In the genomic region with DNA sequence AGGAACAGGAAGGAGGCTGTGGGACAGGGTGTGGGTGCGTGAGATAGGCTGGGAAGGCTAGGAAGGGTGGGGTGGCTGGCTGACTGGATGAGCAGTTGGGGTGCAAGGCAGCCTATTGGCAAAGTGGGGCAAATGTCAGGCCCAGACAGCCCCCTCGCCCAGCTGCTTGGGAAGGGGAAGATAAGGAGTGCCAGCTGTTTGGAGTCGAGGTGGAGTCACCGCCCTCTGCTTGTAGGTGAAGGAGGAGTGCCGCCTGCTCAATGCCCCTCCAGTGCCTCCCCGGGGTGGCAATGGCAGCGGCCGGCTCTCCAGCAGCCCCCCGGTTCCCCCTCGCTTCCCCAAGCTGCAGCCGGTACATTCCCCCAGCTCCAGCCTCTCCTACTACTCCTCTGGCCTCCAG, we compare ENCODE assay signal across 1 cellular context.
A peak's percentile ranks its signal among the peaks of the same experiment; 100 is the strongest.
TF ChIP-seq lines count a peak whose summit lies in the region.

No MANE protein-coding gene starts in this region.

TF ChIP-seq in K562, 482 proteins besides CTCF, POLR2A, EP300 and RAD21:
- no peak for TF ChIP-seq ZNF184 (CRISPR knock-in tag; IDR thresholded peaks at IDR 0.05)
- TF ChIP-seq, protein P1, sequence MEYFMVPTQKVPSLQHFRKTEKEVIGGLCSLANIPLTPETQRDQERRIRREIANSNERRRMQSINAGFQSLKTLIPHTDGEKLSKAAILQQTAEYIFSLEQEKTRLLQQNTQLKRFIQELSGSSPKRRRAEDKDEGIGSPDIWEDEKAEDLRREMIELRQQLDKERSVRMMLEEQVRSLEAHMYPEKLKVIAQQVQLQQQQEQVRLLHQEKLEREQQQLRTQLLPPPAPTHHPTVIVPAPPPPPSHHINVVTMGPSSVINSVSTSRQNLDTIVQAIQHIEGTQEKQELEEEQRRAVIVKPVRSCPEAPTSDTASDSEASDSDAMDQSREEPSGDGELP (CRISPR knock-in tag; IDR thresholded peaks at IDR 0.05; ENCODE audit: borderline replicate concordance): peak; percentile 50; the same call in 1 of the 2 replicates
